Comparison of ENCODE assay signal across 27 cellular contexts in genomic region chr3:194998417-194998816, GRCh38.
"Had no signal": no experiment of that assay in that cellular context is flagged by ENCODE, and none has a peak within 500 bp of the region (broad histone marks: within the 10 kb centered on the region; RNA-seq: fewer than 3 reads in every experiment).

No MANE protein-coding gene starts in this region.

- H3K4me3 Mint-ChIP-seq: activated CD4-positive, alpha-beta T cell treated with anti-CD3 and anti-CD28 coated beads, Interleukin-2, amount 10 ng/mL, durations not matched to agents 24 days and 14 days; activated CD8-positive, alpha-beta T cell treated with anti-CD3 and anti-CD28 coated beads for 36 hours; activated naive CD4-positive, alpha-beta T cell treated with anti-CD3 and anti-CD28 coated beads for 36 hours; activated T-cell treated with anti-CD3 and anti-CD28 coated beads, Interleukin-2, amount 50 U/mL, for 4 hours; activated T-helper 1 cell treated with anti-CD3 and anti-CD28 coated beads, Interleukin-12 subunit alpha, Interleukin-12 subunit beta, Interleukin-2, Interleukin-4 antibody, amounts not matched to agents 30 ng/mL and 10 ng/mL and 1 ng/mL, durations not matched to agents 14 hours and 24 hours and 36 hours; brain; T-helper 1 cell treated with Interleukin-12 subunit alpha and Interleukin-12 subunit beta and Interleukin-4 antibody, amounts not matched to agents 30 μg/mL and 1 μg/mL, for 36 hours; T-helper 2 cell treated with Interferon-gamma antibody and Interleukin-4, amounts not matched to agents 5 μg/mL and 100 μg/mL, for 36 hours had no signal

- H3K9ac ChIP-seq: SK-N-SH had no signal

- H3K4me1 ChIP-seq: adrenal gland, SJSA1 had no signal

- H3K27ac Mint-ChIP-seq: activated CD4-positive, alpha-beta T cell treated with anti-CD3 and anti-CD28 coated beads, Interleukin-2, amount 10 ng/mL, durations not matched to agents 24 days and 14 days; activated CD8-positive, alpha-beta T cell treated with anti-CD3 and anti-CD28 coated beads for 36 hours; activated naive CD4-positive, alpha-beta T cell treated with anti-CD3 and anti-CD28 coated beads for 36 hours; activated naive CD4-positive, alpha-beta T cell treated with anti-CD3 and anti-CD28 coated beads, Interleukin-2, amount 50 U/mL, for 72 hours; activated T-helper 1 cell treated with anti-CD3 and anti-CD28 coated beads, Interleukin-12 subunit alpha, Interleukin-12 subunit beta, Interleukin-2, Interleukin-4 antibody, amounts not matched to agents 30 ng/mL and 10 ng/mL and 1 ng/mL, durations not matched to agents 14 hours and 24 hours and 36 hours; brain; T-helper 1 cell treated with Interleukin-12 subunit alpha and Interleukin-12 subunit beta and Interleukin-4 antibody, amounts not matched to agents 30 μg/mL and 1 μg/mL, for 36 hours; T-helper 2 cell treated with Interferon-gamma antibody and Interleukin-4, amounts not matched to agents 5 μg/mL and 100 μg/mL, for 36 hours had no signal

- H3K27me3 ChIP-seq: adrenal gland, SJSA1 had no signal

- ATAC-seq: activated CD8-positive, alpha-beta T cell treated with anti-CD3 and anti-CD28 coated beads for 36 hours; activated naive CD4-positive, alpha-beta T cell treated with anti-CD3 and anti-CD28 coated beads, Interleukin-2, amount 50 U/mL, for 72 hours; activated T-cell treated with anti-CD3 and anti-CD28 coated beads, Interleukin-2, amount 50 U/mL, for 4 hours; K562; Panc1 had no signal

- H3K9me3 ChIP-seq: adrenal gland, SJSA1, SK-N-SH had no signal

- H3K27ac ChIP-seq: adrenal gland, SJSA1 had no signal

- H3K4me3 ChIP-seq: adrenal gland, K562, SJSA1 had no signal

- DNase-seq: activated CD4-positive, alpha-beta T cell treated with anti-CD3 and anti-CD28 coated beads, Interleukin-2, amount 10 ng/mL, durations not matched to agents 24 days and 14 days; activated CD4-positive, alpha-beta T cell treated with anti-CD3 and anti-CD28 coated beads, Interleukin-2, amount 50 U/mL, for 4 hours; activated CD8-positive, alpha-beta T cell treated with anti-CD3 and anti-CD28 coated beads for 36 hours; activated gamma-delta T cell treated with Interleukin-2 at 50 U/mL for 16 hours; activated naive CD4-positive, alpha-beta T cell treated with anti-CD3 and anti-CD28 coated beads for 36 hours; activated T-cell treated with anti-CD3 and anti-CD28 coated beads for 4 hours; activated T-cell treated with anti-CD3 and anti-CD28 coated beads, Interleukin-2, amount 50 U/mL, for 4 hours; anterior cingulate cortex; caudate nucleus; Karpas-422; NCI-H1105; NCI-H1417 treated with DMSO at 0.1 percent for 48 hours; NCI-H187 treated with DMSO at 0.1 percent for 48 hours; NCI-H2081; NCI-H345; NCI-H524 treated with DMSO at 0.1 percent for 48 hours; SHP77 treated with DMSO at 0.1 percent for 48 hours; SK-N-SH had no signal

- H3K4me1 Mint-ChIP-seq: activated CD4-positive, alpha-beta T cell treated with anti-CD3 and anti-CD28 coated beads, Interleukin-2, amount 10 ng/mL, durations not matched to agents 24 days and 14 days had no signal

- H3K9me3 Mint-ChIP-seq: activated CD4-positive, alpha-beta T cell treated with anti-CD3 and anti-CD28 coated beads, Interleukin-2, amount 10 ng/mL, durations not matched to agents 24 days and 14 days; activated CD8-positive, alpha-beta T cell treated with anti-CD3 and anti-CD28 coated beads for 36 hours; activated naive CD4-positive, alpha-beta T cell treated with anti-CD3 and anti-CD28 coated beads for 36 hours; activated naive CD4-positive, alpha-beta T cell treated with anti-CD3 and anti-CD28 coated beads, Interleukin-2, amount 50 U/mL, for 72 hours; activated T-cell treated with anti-CD3 and anti-CD28 coated beads, Interleukin-2, amount 50 U/mL, for 4 hours; activated T-helper 1 cell treated with anti-CD3 and anti-CD28 coated beads, Interleukin-12 subunit alpha, Interleukin-12 subunit beta, Interleukin-2, Interleukin-4 antibody, amounts not matched to agents 30 ng/mL and 10 ng/mL and 1 ng/mL, durations not matched to agents 14 hours and 24 hours and 36 hours; T-helper 1 cell treated with Interleukin-12 subunit alpha and Interleukin-12 subunit beta and Interleukin-4 antibody, amounts not matched to agents 30 μg/mL and 1 μg/mL, for 36 hours; T-helper 2 cell treated with Interferon-gamma antibody and Interleukin-4, amounts not matched to agents 5 μg/mL and 100 μg/mL, for 36 hours had no signal

- H3K36me3 Mint-ChIP-seq: activated naive CD4-positive, alpha-beta T cell treated with anti-CD3 and anti-CD28 coated beads, Interleukin-2, amount 50 U/mL, for 72 hours; brain had no signal

- H3K36me3 ChIP-seq: adrenal gland, SJSA1 had no signal
